In the genomic region with DNA sequence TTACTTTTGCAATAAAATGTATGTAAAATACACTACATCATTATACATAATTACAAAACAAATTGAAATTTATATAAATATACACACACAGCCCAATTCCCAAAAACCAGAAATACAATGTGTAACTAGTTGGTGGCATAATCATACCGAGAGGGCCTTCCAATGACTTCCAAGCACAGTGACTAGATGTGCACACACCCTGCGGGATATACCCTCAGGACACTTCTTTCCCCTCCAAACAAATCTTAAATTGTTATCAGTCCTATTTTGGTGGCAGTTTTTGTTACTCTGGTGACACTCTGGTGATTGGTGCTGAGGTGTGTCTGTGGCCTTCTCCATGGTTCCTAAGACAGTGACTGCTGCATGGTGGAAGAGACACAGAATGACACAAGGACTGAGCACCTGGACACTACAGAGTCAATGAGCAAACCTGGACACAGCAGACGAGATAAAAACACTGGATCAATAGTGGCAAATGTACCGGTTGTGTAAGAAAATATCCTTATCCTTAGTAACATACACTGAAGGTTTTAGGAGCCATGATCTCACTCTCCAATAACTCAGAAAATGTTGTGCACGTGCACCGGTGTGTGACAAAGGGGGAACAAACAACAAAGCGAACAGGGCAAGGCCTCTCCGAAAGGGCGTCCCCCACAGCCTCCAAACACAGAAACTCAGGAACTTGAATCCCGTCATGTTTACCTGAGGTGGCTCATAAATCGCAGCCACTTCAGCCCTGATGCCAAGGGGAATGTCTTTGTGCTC, we compare ENCODE assay signal across 21 cellular contexts. TPM values are rescaled to one million over a fixed set of nuclear protein-coding genes. Genes with fewer than 3 reads are reported as not detected.
"Had no signal": no experiment of that assay in that cellular context is flagged by ENCODE, and none has a peak within 500 bp of the region (broad histone marks: within the 10 kb centered on the region; RNA-seq: fewer than 3 reads in every experiment).

No MANE protein-coding gene starts in this region.

- H3K9me3 Mint-ChIP-seq: activated CD4-positive, alpha-beta memory T cell treated with anti-CD3 and anti-CD28 coated beads, Interleukin-2, amount 10 ng/mL, durations not matched to agents 7 days and 5 days; activated T-cell treated with anti-CD3 and anti-CD28 coated beads, Interleukin-2, amount 50 U/mL, for 4 hours; activated T-helper 2 cell treated with anti-CD3 and anti-CD28 coated beads, Interferon-gamma antibody, Interleukin-2, Interleukin-4, amounts not matched to agents 10 μg/mL and 5 μg/mL and 100 μg/mL, durations not matched to agents 14 hours and 24 hours and 36 hours; brain; dendritic cell treated with granulocyte-macrophage colony-stimulating factor and Interleukin-4, amounts not matched to agents 40 ng/mL and 50 ng/mL, for 4 days; mesothelial cell of epicardium; naive thymus-derived CD8-positive, alpha-beta T cell had no signal

- H3K9me3 ChIP-seq: left ventricle myocardium inferior, ovary, psoas muscle, upper lobe of right lung had no signal

- H3K4me1 Mint-ChIP-seq: mesothelial cell of epicardium had no signal

- FAIRE-seq: endometrium, kidney had no signal

- H3K27ac Mint-ChIP-seq: activated CD4-positive, alpha-beta memory T cell treated with anti-CD3 and anti-CD28 coated beads, Interleukin-2, amount 10 ng/mL, durations not matched to agents 7 days and 5 days; activated T-helper 2 cell treated with anti-CD3 and anti-CD28 coated beads, Interferon-gamma antibody, Interleukin-2, Interleukin-4, amounts not matched to agents 10 μg/mL and 5 μg/mL and 100 μg/mL, durations not matched to agents 14 hours and 24 hours and 36 hours; brain; dendritic cell treated with granulocyte-macrophage colony-stimulating factor and Interleukin-4, amounts not matched to agents 40 ng/mL and 50 ng/mL, for 4 days; mesothelial cell of epicardium had no signal

- H3K27ac ChIP-seq: left ventricle myocardium inferior, ovary, psoas muscle, upper lobe of right lung had no signal

- H3K36me3 ChIP-seq: ovary had no signal

- H3K4me3 Mint-ChIP-seq: activated CD4-positive, alpha-beta memory T cell treated with anti-CD3 and anti-CD28 coated beads, Interleukin-2, amount 10 ng/mL, durations not matched to agents 7 days and 5 days; activated T-cell treated with anti-CD3 and anti-CD28 coated beads, Interleukin-2, amount 50 U/mL, for 4 hours; brain; dendritic cell treated with granulocyte-macrophage colony-stimulating factor and Interleukin-4, amounts not matched to agents 40 ng/mL and 50 ng/mL, for 4 days; mesothelial cell of epicardium; naive thymus-derived CD8-positive, alpha-beta T cell had no signal

- ATAC-seq: activated T-cell treated with anti-CD3 and anti-CD28 coated beads, Interleukin-2, amount 50 U/mL, for 4 hours; naive thymus-derived CD8-positive, alpha-beta T cell; psoas muscle; right cardiac atrium; stimulated activated naive CD8-positive, alpha-beta T cell treated with anti-CD3 and anti-CD28 coated beads, Interleukin-15, Interleukin-2, amounts not matched to agents 100 U/mL and 50 U/mL, for 24 hours; upper lobe of right lung had no signal

- DNase-seq: activated CD4-positive, alpha-beta memory T cell treated with anti-CD3 and anti-CD28 coated beads, Interleukin-2, amount 10 ng/mL, durations not matched to agents 7 days and 5 days; activated naive CD4-positive, alpha-beta T cell; activated T-cell treated with anti-CD3 and anti-CD28 coated beads, Interleukin-2, amount 50 U/mL, for 4 hours; effector CD4-positive, alpha-beta T cell; kidney; left ventricle myocardium inferior; naive thymus-derived CD8-positive, alpha-beta T cell; ovary; psoas muscle; right cardiac atrium; stimulated activated CD4-positive, alpha-beta T cell treated with anti-CD3 and anti-CD28 coated beads, Interleukin-4, amount 100 ng/mL, for 24 hours; stimulated activated naive CD8-positive, alpha-beta T cell treated with anti-CD3 and anti-CD28 coated beads, Interleukin-15, Interleukin-2, amounts not matched to agents 100 U/mL and 50 U/mL, for 24 hours; T-helper 1 cell; upper lobe of right lung had no signal

- H3K4me3 ChIP-seq: left ventricle myocardium inferior, ovary, psoas muscle, upper lobe of right lung had no signal

- H3K27me3 Mint-ChIP-seq: activated CD4-positive, alpha-beta memory T cell treated with anti-CD3 and anti-CD28 coated beads, Interleukin-2, amount 10 ng/mL, durations not matched to agents 7 days and 5 days; brain; dendritic cell treated with granulocyte-macrophage colony-stimulating factor and Interleukin-4, amounts not matched to agents 40 ng/mL and 50 ng/mL, for 4 days; naive thymus-derived CD8-positive, alpha-beta T cell had no signal

- H3K27me3 ChIP-seq: ovary, upper lobe of right lung had no signal

RNA-seq across cellular contexts. Expression of a gene that starts 52.3 kb away (rescaled TPM):
- total RNA-seq: cardiac septum, fibroblast of villous mesenchyme, left ventricle myocardium inferior had no signal
- polyA plus RNA-seq: right cardiac atrium had no signal
